Comparison of ENCODE assay signal across 7 cellular contexts in the genomic region with DNA sequence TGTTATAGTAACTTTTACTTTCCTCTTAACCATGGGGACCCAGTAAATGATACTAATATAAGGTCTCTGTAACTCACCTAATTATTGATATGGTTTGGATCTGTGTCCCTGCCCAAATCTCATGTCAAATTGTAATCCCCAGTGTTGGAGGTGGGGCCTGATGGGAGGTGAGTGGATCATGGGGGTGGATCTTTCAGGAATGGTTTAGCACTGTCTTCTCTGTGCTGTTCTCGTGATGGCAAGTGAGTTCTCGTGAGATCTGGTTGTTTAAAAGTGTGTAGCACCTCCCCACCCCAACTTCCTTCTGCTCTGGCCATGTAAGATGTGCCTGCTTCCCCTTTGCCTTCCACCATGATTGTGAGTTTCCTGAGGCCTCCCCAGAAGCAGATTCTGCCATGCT. TPM values are rescaled to one million over a fixed set of nuclear protein-coding genes. Genes with fewer than 3 reads are reported as not detected.
DNase-seq lines count a peak whose midpoint lies in the region; ATAC-seq, FAIRE-seq and TF ChIP-seq lines count a peak whose summit lies in the region.
"Not testable (repeated sequence)": the region's sequence is repeated elsewhere in the genome, so short reads cannot be mapped to it uniquely, and the experiment has no call there.

No MANE protein-coding gene starts in this region.

- H4K5ac ChIP-seq in H1 (ENCODE audit: insufficient read length, low read depth, low read length) = not testable (repeated sequence)

- H3K4me1 ChIP-seq in KMS-11 (ENCODE audit: low read depth, poor library complexity, severe bottlenecking) = peaks cover 21% of the 10 kb centered on the region
- not testable (repeated sequence) for H3K4me1 ChIP-seq in H1 (replicated peaks in 1 of 4; ENCODE audit: control insufficient read depth in 3 of 4, insufficient read depth in 4 of 4, low read length in 3 of 4)

- CTCF ChIA-PET in H1 (lab: Charles Lee; ENCODE audit: partially characterized antibody) = not testable (repeated sequence)

- not testable (repeated sequence) for H2BK5ac ChIP-seq in H1 (ENCODE audit: low read depth, low read length)

- H3K79me2 ChIP-seq in KMS-11 (ENCODE audit: insufficient read depth, low read depth); H1 (ENCODE audit: control insufficient read depth in 1 of 2, insufficient read depth in 2 of 2, low read length in 2 of 2): not testable (repeated sequence)

- not testable (repeated sequence) for TF ChIP-seq CTCF in KMS-11 (conservative IDR thresholded peaks at IDR 0.05; ENCODE audit: low read depth, low read length); H1 (IDR thresholded peaks at IDR 0.05; ENCODE audit: control extremely low read depth in 1 of 3, insufficient read depth in 1 of 3, low read depth in 1 of 3, low read length in 3 of 3); neural crest cell (conservative IDR thresholded peaks at IDR 0.05)

- not testable (repeated sequence) for H3K4me3 ChIP-seq in KMS-11 (IDR thresholded peaks at IDR 0.05; ENCODE audit: insufficient read depth, low read depth, low read length); H1 (ENCODE audit: extremely low read depth in 1 of 4, insufficient read depth in 2 of 4, low read depth in 3 of 4, low read length in 4 of 4)

- not testable (repeated sequence) for FAIRE-seq in H1 (lab: Jason Lieb, UNC)

- peak overlapping the region; percentile 64 for H3K27ac ChIP-seq in KMS-11
- not testable (repeated sequence) for H3K27ac ChIP-seq in H1 (ENCODE audit: low read depth, low read length)

- TF ChIP-seq POLR2A in H1 (IDR thresholded peaks at IDR 0.05; ENCODE audit: control extremely low read depth in 1 of 2, low read depth in 2 of 2, low read length in 2 of 2) = not testable (repeated sequence)

- H3K4me2 ChIP-seq in KMS-11 = peak overlapping the region; percentile 94
- H3K4me2 ChIP-seq in H1 (ENCODE audit: insufficient read depth in 1 of 2, low read depth in 2 of 2, low read length in 2 of 2) = not testable (repeated sequence)

- not testable (repeated sequence) for H3K9ac ChIP-seq in KMS-11; H1 (replicated peaks in 1 of 4; ENCODE audit: extremely low read depth in 1 of 4, low read depth in 3 of 4, low read length in 3 of 4)

- H3K27me3 ChIP-seq in KMS-11 (ENCODE audit: insufficient read depth, low read depth); H1 (replicated peaks in 1 of 4; ENCODE audit: control insufficient read depth in 3 of 4, extremely low read depth in 1 of 4, insufficient read depth in 3 of 4, low read length in 3 of 4): not testable (repeated sequence)

- H4K8ac ChIP-seq in H1 (ENCODE audit: extremely low read depth, insufficient read depth, low read length) = not testable (repeated sequence)

- not testable (repeated sequence) for H3K9me3 ChIP-seq in H1 (ENCODE audit: insufficient read depth in 2 of 2, low read depth in 1 of 2, low read length in 1 of 2)

- not testable (repeated sequence) for H3K4me3 Mint-ChIP-seq in neural crest cell

- H3K23me2 ChIP-seq in H1 (ENCODE audit: low read depth, low read length) = not testable (repeated sequence)

- not testable (repeated sequence) for H3K56ac ChIP-seq in H1 (replicated peaks; ENCODE audit: insufficient read length, low read depth, low read length)

- not testable (repeated sequence) for H3K14ac ChIP-seq in H1 (ENCODE audit: insufficient read length)

- H3K4me1 Mint-ChIP-seq in neural crest cell = peaks cover 32% of the 10 kb centered on the region

- TF ChIP-seq RAD21 in H1 (IDR thresholded peaks at IDR 0.05 in 1 of 2, conservative IDR thresholded peaks at IDR 0.05 in 1 of 2; ENCODE audit: low read depth in 2 of 2, low read length in 2 of 2) = not testable (repeated sequence)

- H4K91ac ChIP-seq in H1 (replicated peaks; ENCODE audit: insufficient read length, low read length) = not testable (repeated sequence)

- H3K18ac ChIP-seq in H1 (ENCODE audit: extremely low read depth, low read length) = not testable (repeated sequence)

- not testable (repeated sequence) for H2BK12ac ChIP-seq in H1 (ENCODE audit: low read depth, low read length)

- peak; percentile 26 for ATAC-seq in GM18868 (IDR thresholded peaks at IDR 0.05; ENCODE audit: unreplicated experiment)
- ATAC-seq in GM19351 (IDR thresholded peaks at IDR 0.05; ENCODE audit: unreplicated experiment) = peak; percentile 26
- ATAC-seq in GM21717 (IDR thresholded peaks at IDR 0.05; ENCODE audit: unreplicated experiment) = peak; percentile 25
- ATAC-seq in HG03280 (IDR thresholded peaks at IDR 0.05; ENCODE audit: unreplicated experiment) = peak; percentile 19

- 96% methylated on average over 2 of the region's 2 CpGs; no CpG with 5 or more reads in 1 of the 2 experiments for WGBS in H1 (ENCODE audit: extremely low coverage in 1 of 2, insufficient coverage in 1 of 2, insufficient read length in 1 of 2, insufficient replicate concordance in 2 of 2, low coverage in 1 of 2, low lambda C conversion rate in 2 of 2, missing lambda C conversion rate in 1 of 2), 2 experiments

- not testable (repeated sequence) for H4K20me1 ChIP-seq in KMS-11 (ENCODE audit: insufficient read depth); H1 (replicated peaks in 1 of 2; ENCODE audit: control insufficient read depth in 1 of 2, insufficient read depth in 2 of 2, low read length in 2 of 2)

- H2AFZ ChIP-seq in KMS-11 (ENCODE audit: low read depth) (peak overlapping the region; percentile 93; the same call in 1 of the 2 replicates), H1 (ENCODE audit: low read length) (0 out of 2 replicates have a peak overlapping the region, but pooled peaks have one; percentile 36)

- H3K27me3 Mint-ChIP-seq in neural crest cell (ENCODE audit: low read depth) = not testable (repeated sequence)

- not testable (repeated sequence) for TF ChIP-seq EP300 in H1 (IDR thresholded peaks at IDR 0.05; ENCODE audit: borderline replicate concordance in 1 of 2, low read depth in 2 of 2, low read length in 2 of 2)

- POLR2A ChIA-PET in H1 (lab: Charles Lee; ENCODE audit: partially characterized antibody) = not testable (repeated sequence)

- H3K23ac ChIP-seq in H1 (ENCODE audit: insufficient read length) = not testable (repeated sequence)

- not testable (repeated sequence) for H3K36me3 ChIP-seq in KMS-11 (ENCODE audit: insufficient read depth); H1 (ENCODE audit: control insufficient read depth in 2 of 4, insufficient read depth in 4 of 4, low read length in 3 of 4)

- H2BK15ac ChIP-seq in H1 (ENCODE audit: low read length) = not testable (repeated sequence)

- H2BK20ac ChIP-seq in H1 (ENCODE audit: low read length) = not testable (repeated sequence)

- not testable (repeated sequence) for H3K79me1 ChIP-seq in H1 (ENCODE audit: low read depth, low read length)

- not testable (repeated sequence) for H2BK120ac ChIP-seq in H1 (replicated peaks; ENCODE audit: low read depth, low read length)

- not testable (repeated sequence) for DNase-seq in H1 (ENCODE audit: low read depth in 1 of 2, low spot score in 2 of 2); neural crest cell (ENCODE audit: low read depth, low spot score)

- H3K4ac ChIP-seq in H1 (replicated peaks; ENCODE audit: insufficient read length, low read depth, low read length) = not testable (repeated sequence)

- not testable (repeated sequence) for H2AK5ac ChIP-seq in H1 (ENCODE audit: low read depth, low read length)

- not testable (repeated sequence) for H3K36me3 Mint-ChIP-seq in neural crest cell (ENCODE audit: low read depth)

- H3K9me3 Mint-ChIP-seq in neural crest cell = not testable (repeated sequence)

- peak overlapping the region; percentile 12 for H3K27ac Mint-ChIP-seq in neural crest cell (ENCODE audit: unreplicated experiment)

RNA-seq across cellular contexts. Expression of a gene that starts 34.0 kb away (rescaled TPM):
- total RNA-seq in H1 (2021; fragmentation: NEBNext Ultra II Directional; extraction: Animal tissue kit (Norgen Biotek cat#: 25700)) = 29.5 and 32.4 TPM in 2 replicates
- 3.4 and 5.6 TPM in 2 replicates for polyA plus RNA-seq in H1 (2011; rRNA removed)
- polyA plus RNA-seq in H1 (2011; cell fraction: cytosol; rRNA removed) = 8.1 TPM
- polyA plus RNA-seq in H1 (2011; cell fraction: nucleus; rRNA removed) = 10.9 TPM
- polyA plus RNA-seq in H1 (2012, experiment 1 of 2) = 6.9 to 13.7 TPM (median 12.9 TPM) in 4 replicates
- 0.59 TPM for polyA plus RNA-seq in H1 (2012, experiment 2 of 2)
- polyA plus RNA-seq in H1 (2013, experiment 1 of 2) = 11.6 TPM
- polyA plus RNA-seq in H1 (2013, experiment 2 of 2) = 12.1 TPM
- 55.2 and 66.1 TPM in 2 replicates for polyA minus RNA-seq in H1 (2011; rRNA and poly(A)+ RNA removed)
- 26.3 TPM for polyA minus RNA-seq in H1 (2011; cell fraction: cytosol; rRNA and poly(A)+ RNA removed)
- polyA minus RNA-seq in H1 (2011; cell fraction: nucleus; rRNA and poly(A)+ RNA removed) = 114 TPM
- 13.9 and 15.4 TPM in 2 replicates for total RNA-seq in neural crest cell
